In genomic region chr19:45079911-45080469, GRCh38 we compare ENCODE assay signal across 1 cellular context.
TF ChIP-seq lines count a peak whose summit lies in the region.

No MANE protein-coding gene starts in this region.

TF ChIP-seq in HepG2, 621 proteins besides CTCF, POLR2A, EP300 and RAD21:
- no peak for TF ChIP-seq ZNF362 (CRISPR knock-in tag; IDR thresholded peaks at IDR 0.05; ENCODE audit: borderline replicate concordance)
- TF ChIP-seq RBM22 (optimal IDR thresholded peaks at IDR 0.05; ENCODE audit: low read length), result no peak
